In the genomic region with DNA sequence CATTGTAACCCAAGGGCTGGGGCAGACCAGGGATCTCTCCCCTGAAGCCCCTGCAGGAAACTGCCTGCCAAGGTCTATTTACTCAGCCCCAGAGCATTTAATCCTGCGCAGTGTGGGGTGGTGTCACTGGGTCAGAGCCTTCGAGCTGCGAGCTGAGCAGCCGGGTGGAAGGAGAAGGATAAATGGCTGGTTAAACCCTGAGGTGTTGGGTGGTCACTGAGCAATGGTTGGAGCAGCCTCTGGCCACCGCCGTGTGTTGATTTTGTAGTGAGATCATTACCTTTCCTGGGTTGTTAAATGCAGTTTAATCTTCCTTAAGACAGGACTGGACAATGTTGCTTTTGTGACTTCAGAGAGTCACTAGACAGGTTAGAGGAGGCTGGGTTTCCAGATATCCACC, we compare ENCODE assay signal across 21 cellular contexts.
DNase-seq lines count a peak whose midpoint lies in the region; ATAC-seq and TF ChIP-seq lines count a peak whose summit lies in the region.
"Had no signal": no experiment of that assay in that cellular context is flagged by ENCODE, and none has a peak within 500 bp of the region (broad histone marks: within the 10 kb centered on the region; RNA-seq: fewer than 3 reads in every experiment).

No MANE protein-coding gene starts in this region.

- no peak overlapping the region for H3K4me3 ChIP-seq in upper lobe of right lung
- H3K4me3 ChIP-seq: A549, thoracic aorta had no signal

- TF ChIP-seq CTCF in brain (conservative IDR thresholded peaks at IDR 0.05) (no peak), neural crest cell (conservative IDR thresholded peaks at IDR 0.05) (no peak), upper lobe of right lung (IDR thresholded peaks at IDR 0.05) (no peak)

- peak; percentile 45 for DNase-seq in NCI-H82 (lab: John Stamatoyannopoulos, UW)
- DNase-seq in NCI-H82 treated with DMSO at 0.1 percent for 48 hours (lab: John Stamatoyannopoulos, UW; ENCODE audit: unreplicated experiment): no peak
- DNase-seq in neural crest cell (ENCODE audit: low read depth, low spot score): no peak
- DNase-seq in upper lobe of right lung: no peak
- DNase-seq in NCI-H774 (lab: John Stamatoyannopoulos, UW): no peak
- no peak for DNase-seq in effector CD8-positive, alpha-beta T cell (lab: John Stamatoyannopoulos, UW)
- DNase-seq: activated CD8-positive, alpha-beta memory T cell treated with anti-CD3 and anti-CD28 coated beads, Interleukin-2, amount 10 ng/mL, durations not matched to agents 7 days and 5 days; activated gamma-delta T cell; amygdala; cortex of kidney; foreskin melanocyte; mammary epithelial cell; MM.1S; stimulated activated CD4-positive, alpha-beta T cell treated with anti-CD3 and anti-CD28 coated beads, Interleukin-2, amount 100 ng/mL, for 48 hours had no signal

- no peaks in the 10 kb centered on the region for H3K36me3 ChIP-seq in upper lobe of right lung
- H3K36me3 ChIP-seq: thoracic aorta had no signal

- H3K27me3 ChIP-seq in upper lobe of right lung: no peaks in the 10 kb centered on the region

- H3K9me3 ChIP-seq in upper lobe of right lung: no peaks in the 10 kb centered on the region
- H3K9me3 ChIP-seq: A549, thoracic aorta had no signal

- H3K9me3 Mint-ChIP-seq in brain: no peaks in the 10 kb centered on the region
- no peaks in the 10 kb centered on the region for H3K9me3 Mint-ChIP-seq in neural crest cell

- H3K27me3 Mint-ChIP-seq in brain (no peaks in the 10 kb centered on the region), neural crest cell (ENCODE audit: low read depth) (no peaks in the 10 kb centered on the region)
- H3K27me3 Mint-ChIP-seq: activated CD8-positive, alpha-beta memory T cell treated with anti-CD3 and anti-CD28 coated beads, Interleukin-2, amount 10 ng/mL, durations not matched to agents 7 days and 5 days had no signal

- H3K36me3 Mint-ChIP-seq in brain (peaks cover 7% of the 10 kb centered on the region), neural crest cell (ENCODE audit: low read depth) (no peaks in the 10 kb centered on the region)

- intact Hi-C loops in upper lobe of right lung (cut with DNase I): no loop called here

- H3K4me3 Mint-ChIP-seq in brain: peak overlapping the region in 1 of 5 experiments; percentile 46
- peak overlapping the region; percentile 38 for H3K4me3 Mint-ChIP-seq in neural crest cell
- H3K4me3 Mint-ChIP-seq: activated CD8-positive, alpha-beta memory T cell treated with anti-CD3 and anti-CD28 coated beads, Interleukin-2, amount 10 ng/mL, durations not matched to agents 7 days and 5 days had no signal

- peaks cover 19% of the 10 kb centered on the region for H3K4me1 ChIP-seq in upper lobe of right lung
- H3K4me1 ChIP-seq: A549 had no signal

- H3K4me1 Mint-ChIP-seq in brain (peaks cover 86% of the 10 kb centered on the region), neural crest cell (peaks cover 54% of the 10 kb centered on the region)

- peak overlapping the region; percentile 9 for H3K27ac ChIP-seq in upper lobe of right lung
- H3K27ac ChIP-seq: A549, C4-2B, RWPE1 had no signal

- H3K27ac Mint-ChIP-seq in brain (peak overlapping the region; percentile 53 to 85 (median 82)), neural crest cell (ENCODE audit: unreplicated experiment) (peak overlapping the region; percentile 2)
- H3K27ac Mint-ChIP-seq: activated CD8-positive, alpha-beta memory T cell treated with anti-CD3 and anti-CD28 coated beads, Interleukin-2, amount 10 ng/mL, durations not matched to agents 7 days and 5 days had no signal

- ATAC-seq in upper lobe of right lung: no peak
- ATAC-seq in GM21360 (IDR thresholded peaks at IDR 0.05; ENCODE audit: unreplicated experiment): no peak
- ATAC-seq: A549; activated CD8-positive, alpha-beta memory T cell treated with anti-CD3 and anti-CD28 coated beads, Interleukin-2, amount 10 ng/mL, durations not matched to agents 7 days and 5 days; HCT116 had no signal
